Comparison of ENCODE assay signal across 1 cellular context in the genomic region with DNA sequence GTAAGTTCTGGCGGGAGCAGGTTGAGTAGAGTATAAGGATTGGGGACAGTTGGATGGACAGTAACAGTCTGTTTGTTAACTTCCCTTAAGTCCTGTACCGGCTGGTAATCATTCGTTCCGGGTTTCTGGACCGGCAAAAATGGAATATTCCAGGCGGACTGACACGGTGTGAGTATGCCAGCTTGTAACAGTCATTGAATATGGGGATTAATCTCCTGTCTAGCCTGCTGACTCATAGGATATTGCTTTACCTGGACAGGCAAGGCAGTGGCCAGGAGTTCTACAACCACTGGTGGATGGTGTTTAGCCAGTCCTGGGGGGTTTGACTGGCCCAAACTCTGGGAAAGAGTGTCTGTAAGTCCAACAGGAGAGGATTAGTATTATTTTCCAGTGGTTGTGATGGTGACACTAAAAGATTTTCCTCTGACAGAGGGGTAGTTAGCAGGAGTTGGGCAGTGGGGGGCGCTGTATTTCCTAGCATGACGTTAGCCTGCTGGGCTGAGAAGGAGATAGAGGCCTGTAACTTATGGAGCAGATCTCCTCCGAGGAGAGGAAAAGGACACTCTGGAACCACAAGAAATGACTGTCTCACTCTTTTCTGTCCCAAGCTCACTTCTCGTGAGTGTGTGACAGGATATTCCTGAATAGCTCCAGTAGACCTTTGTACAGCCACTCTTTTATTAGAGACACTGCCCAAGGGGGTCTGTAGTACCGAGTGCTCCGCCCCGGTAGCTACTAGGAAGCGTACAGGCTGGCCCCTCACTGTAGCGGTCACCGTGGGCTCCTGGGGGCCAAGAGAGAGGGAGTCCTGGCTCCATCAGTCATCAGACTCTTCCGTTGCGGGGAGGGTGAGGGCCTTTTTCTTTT.
TF ChIP-seq lines count a peak whose summit lies in the region.

No MANE protein-coding gene starts in this region.

TF ChIP-seq in SK-N-SH, 30 proteins besides CTCF, POLR2A, EP300 and RAD21 (continued from another document):
- TF ChIP-seq FOXM1 (IDR thresholded peaks at IDR 0.05; ENCODE audit: low read depth) (no peak), NFIC (IDR thresholded peaks at IDR 0.05; ENCODE audit: borderline replicate concordance) (no peak), MEF2A (IDR thresholded peaks at IDR 0.05; ENCODE audit: borderline replicate concordance, low read depth) (no peak), GATA2 (CRISPR knock-in tag; IDR thresholded peaks at IDR 0.05) (no peak)
